1 cellular context compared by ENCODE assay signal in genomic region chr22:23522642-23523251, GRCh38.
TF ChIP-seq lines count a peak whose summit lies in the region.

No MANE protein-coding gene starts in this region.

TF ChIP-seq in HepG2, 621 proteins besides CTCF, POLR2A, EP300 and RAD21 (continued from another document):
- TF ChIP-seq ZNF781 (CRISPR knock-in tag; IDR thresholded peaks at IDR 0.05; ENCODE audit: borderline replicate concordance, not compliant biosample characterization) (no peak), ETV5 (CRISPR knock-in tag; IDR thresholded peaks at IDR 0.05; ENCODE audit: borderline replicate concordance) (no peak), KAT8 (CRISPR knock-in tag; IDR thresholded peaks at IDR 0.05) (0 out of 2 replicates have a peak, but pooled peaks have one; percentile 20), ZNF557 (CRISPR knock-in tag; IDR thresholded peaks at IDR 0.05) (no peak), SSRP1 (CRISPR knock-in tag; IDR thresholded peaks at IDR 0.05) (no peak), SAP130 (CRISPR knock-in tag; IDR thresholded peaks at IDR 0.05; ENCODE audit: low read depth) (peak; percentile 9; the same call in 1 of the 2 replicates), ZNF747 (CRISPR knock-in tag; IDR thresholded peaks at IDR 0.05; ENCODE audit: borderline replicate concordance) (no peak), ZFP82 (CRISPR knock-in tag; IDR thresholded peaks at IDR 0.05; ENCODE audit: borderline replicate concordance) (no peak), ZNF260 (CRISPR knock-in tag; IDR thresholded peaks at IDR 0.05; ENCODE audit: borderline replicate concordance, low read depth) (no peak), GPN1 (CRISPR knock-in tag; IDR thresholded peaks at IDR 0.05; ENCODE audit: borderline replicate concordance) (no peak), PLRG1 (conservative IDR thresholded peaks at IDR 0.05) (no peak), TEAD2 (CRISPR knock-in tag; IDR thresholded peaks at IDR 0.05) (no peak), ATM (IDR thresholded peaks at IDR 0.05; ENCODE audit: borderline replicate concordance) (no peak), ZFP36L2 (CRISPR knock-in tag; IDR thresholded peaks at IDR 0.05) (no peak), IRF2 (CRISPR knock-in tag; IDR thresholded peaks at IDR 0.05) (no peak), ZBTB7A (CRISPR knock-in tag; IDR thresholded peaks at IDR 0.05) (0 out of 2 replicates have a peak, but pooled peaks have one; percentile 46), CENPX (CRISPR knock-in tag; IDR thresholded peaks at IDR 0.05) (no peak), BRD4 (CRISPR knock-in tag; IDR thresholded peaks at IDR 0.05) (0 out of 2 replicates have a peak, but pooled peaks have one; percentile 27), YEATS4 (CRISPR knock-in tag; IDR thresholded peaks at IDR 0.05; ENCODE audit: borderline replicate concordance) (no peak), CHCHD3 (CRISPR knock-in tag; IDR thresholded peaks at IDR 0.05) (no peak), PATZ1 (CRISPR knock-in tag; IDR thresholded peaks at IDR 0.05) (peak; percentile 46), ZNF138 (CRISPR knock-in tag; IDR thresholded peaks at IDR 0.05; ENCODE audit: low read depth) (no peak)
- TF ChIP-seq, protein P1, sequence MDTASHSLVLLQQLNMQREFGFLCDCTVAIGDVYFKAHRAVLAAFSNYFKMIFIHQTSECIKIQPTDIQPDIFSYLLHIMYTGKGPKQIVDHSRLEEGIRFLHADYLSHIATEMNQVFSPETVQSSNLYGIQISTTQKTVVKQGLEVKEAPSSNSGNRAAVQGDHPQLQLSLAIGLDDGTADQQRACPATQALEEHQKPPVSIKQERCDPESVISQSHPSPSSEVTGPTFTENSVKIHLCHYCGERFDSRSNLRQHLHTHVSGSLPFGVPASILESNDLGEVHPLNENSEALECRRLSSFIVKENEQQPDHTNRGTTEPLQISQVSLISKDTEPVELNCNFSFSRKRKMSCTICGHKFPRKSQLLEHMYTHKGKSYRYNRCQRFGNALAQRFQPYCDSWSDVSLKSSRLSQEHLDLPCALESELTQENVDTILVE (CRISPR knock-in tag; IDR thresholded peaks at IDR 0.05) = no peak
- TF ChIP-seq, protein P2, sequence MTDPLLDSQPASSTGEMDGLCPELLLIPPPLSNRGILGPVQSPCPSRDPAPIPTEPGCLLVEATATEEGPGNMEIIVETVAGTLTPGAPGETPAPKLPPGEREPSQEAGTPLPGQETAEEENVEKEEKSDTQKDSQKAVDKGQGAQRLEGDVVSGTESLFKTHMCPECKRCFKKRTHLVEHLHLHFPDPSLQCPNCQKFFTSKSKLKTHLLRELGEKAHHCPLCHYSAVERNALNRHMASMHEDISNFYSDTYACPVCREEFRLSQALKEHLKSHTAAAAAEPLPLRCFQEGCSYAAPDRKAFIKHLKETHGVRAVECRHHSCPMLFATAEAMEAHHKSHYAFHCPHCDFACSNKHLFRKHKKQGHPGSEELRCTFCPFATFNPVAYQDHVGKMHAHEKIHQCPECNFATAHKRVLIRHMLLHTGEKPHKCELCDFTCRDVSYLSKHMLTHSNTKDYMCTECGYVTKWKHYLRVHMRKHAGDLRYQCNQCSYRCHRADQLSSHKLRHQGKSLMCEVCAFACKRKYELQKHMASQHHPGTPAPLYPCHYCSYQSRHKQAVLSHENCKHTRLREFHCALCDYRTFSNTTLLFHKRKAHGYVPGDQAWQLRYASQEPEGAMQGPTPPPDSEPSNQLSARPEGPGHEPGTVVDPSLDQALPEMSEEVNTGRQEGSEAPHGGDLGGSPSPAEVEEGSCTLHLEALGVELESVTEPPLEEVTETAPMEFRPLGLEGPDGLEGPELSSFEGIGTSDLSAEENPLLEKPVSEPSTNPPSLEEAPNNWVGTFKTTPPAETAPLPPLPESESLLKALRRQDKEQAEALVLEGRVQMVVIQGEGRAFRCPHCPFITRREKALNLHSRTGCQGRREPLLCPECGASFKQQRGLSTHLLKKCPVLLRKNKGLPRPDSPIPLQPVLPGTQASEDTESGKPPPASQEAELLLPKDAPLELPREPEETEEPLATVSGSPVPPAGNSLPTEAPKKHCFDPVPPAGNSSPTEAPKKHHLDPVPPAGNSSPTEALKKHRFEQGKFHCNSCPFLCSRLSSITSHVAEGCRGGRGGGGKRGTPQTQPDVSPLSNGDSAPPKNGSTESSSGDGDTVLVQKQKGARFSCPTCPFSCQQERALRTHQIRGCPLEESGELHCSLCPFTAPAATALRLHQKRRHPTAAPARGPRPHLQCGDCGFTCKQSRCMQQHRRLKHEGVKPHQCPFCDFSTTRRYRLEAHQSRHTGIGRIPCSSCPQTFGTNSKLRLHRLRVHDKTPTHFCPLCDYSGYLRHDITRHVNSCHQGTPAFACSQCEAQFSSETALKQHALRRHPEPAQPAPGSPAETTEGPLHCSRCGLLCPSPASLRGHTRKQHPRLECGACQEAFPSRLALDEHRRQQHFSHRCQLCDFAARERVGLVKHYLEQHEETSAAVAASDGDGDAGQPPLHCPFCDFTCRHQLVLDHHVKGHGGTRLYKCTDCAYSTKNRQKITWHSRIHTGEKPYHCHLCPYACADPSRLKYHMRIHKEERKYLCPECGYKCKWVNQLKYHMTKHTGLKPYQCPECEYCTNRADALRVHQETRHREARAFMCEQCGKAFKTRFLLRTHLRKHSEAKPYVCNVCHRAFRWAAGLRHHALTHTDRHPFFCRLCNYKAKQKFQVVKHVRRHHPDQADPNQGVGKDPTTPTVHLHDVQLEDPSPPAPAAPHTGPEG (CRISPR knock-in tag; IDR thresholded peaks at IDR 0.05) = no peak
- TF ChIP-seq, protein P3, sequence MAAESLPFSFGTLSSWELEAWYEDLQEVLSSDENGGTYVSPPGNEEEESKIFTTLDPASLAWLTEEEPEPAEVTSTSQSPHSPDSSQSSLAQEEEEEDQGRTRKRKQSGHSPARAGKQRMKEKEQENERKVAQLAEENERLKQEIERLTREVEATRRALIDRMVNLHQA (CRISPR knock-in tag; IDR thresholded peaks at IDR 0.05) = no peak
- TF ChIP-seq, protein P4, sequence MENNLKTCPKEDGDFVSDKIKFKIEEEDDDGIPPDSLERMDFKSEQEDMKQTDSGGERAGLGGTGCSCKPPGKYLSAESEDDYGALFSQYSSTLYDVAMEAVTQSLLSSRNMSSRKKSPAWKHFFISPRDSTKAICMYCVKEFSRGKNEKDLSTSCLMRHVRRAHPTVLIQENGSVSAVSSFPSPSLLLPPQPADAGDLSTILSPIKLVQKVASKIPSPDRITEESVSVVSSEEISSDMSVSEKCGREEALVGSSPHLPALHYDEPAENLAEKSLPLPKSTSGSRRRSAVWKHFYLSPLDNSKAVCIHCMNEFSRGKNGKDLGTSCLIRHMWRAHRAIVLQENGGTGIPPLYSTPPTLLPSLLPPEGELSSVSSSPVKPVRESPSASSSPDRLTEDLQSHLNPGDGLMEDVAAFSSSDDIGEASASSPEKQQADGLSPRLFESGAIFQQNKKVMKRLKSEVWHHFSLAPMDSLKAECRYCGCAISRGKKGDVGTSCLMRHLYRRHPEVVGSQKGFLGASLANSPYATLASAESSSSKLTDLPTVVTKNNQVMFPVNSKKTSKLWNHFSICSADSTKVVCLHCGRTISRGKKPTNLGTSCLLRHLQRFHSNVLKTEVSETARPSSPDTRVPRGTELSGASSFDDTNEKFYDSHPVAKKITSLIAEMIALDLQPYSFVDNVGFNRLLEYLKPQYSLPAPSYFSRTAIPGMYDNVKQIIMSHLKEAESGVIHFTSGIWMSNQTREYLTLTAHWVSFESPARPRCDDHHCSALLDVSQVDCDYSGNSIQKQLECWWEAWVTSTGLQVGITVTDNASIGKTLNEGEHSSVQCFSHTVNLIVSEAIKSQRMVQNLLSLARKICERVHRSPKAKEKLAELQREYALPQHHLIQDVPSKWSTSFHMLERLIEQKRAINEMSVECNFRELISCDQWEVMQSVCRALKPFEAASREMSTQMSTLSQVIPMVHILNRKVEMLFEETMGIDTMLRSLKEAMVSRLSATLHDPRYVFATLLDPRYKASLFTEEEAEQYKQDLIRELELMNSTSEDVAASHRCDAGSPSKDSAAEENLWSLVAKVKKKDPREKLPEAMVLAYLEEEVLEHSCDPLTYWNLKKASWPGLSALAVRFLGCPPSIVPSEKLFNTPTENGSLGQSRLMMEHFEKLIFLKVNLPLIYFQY (CRISPR knock-in tag; IDR thresholded peaks at IDR 0.05; ENCODE audit: borderline replicate concordance) = no peak
TF ChIP-seq in HepG2: peak in this region for 14.
